In genomic region chr3:18740631-18741583, GRCh38 we compare ENCODE assay signal across 8 cellular contexts.
DNase-seq lines count a peak whose midpoint lies in the region; ATAC-seq and TF ChIP-seq lines count a peak whose summit lies in the region.

No MANE protein-coding gene starts in this region.

- no peaks in the 10 kb centered on the region for H3K9me3 ChIP-seq in CD8-positive, alpha-beta T cell (ENCODE audit: low read length)

- peak; percentile 74 for ATAC-seq in CD8-positive, alpha-beta T cell
- peak; percentile 86 for ATAC-seq in GM21423 (IDR thresholded peaks at IDR 0.05; ENCODE audit: unreplicated experiment)
- no peak for ATAC-seq in omental fat pad (ENCODE audit: low FRiP score)

- peak overlapping the region; percentile 68 for H3K27ac ChIP-seq in CD8-positive, alpha-beta T cell (ENCODE audit: low read depth, low read length)
- H3K27ac ChIP-seq in KMS-11, result no peak overlapping the region

- no peaks in the 10 kb centered on the region for H3K27me3 Mint-ChIP-seq in CD8-positive, alpha-beta T cell (ENCODE audit: low read depth)
- H3K27me3 Mint-ChIP-seq in activated T-helper 1 cell treated with anti-CD3 and anti-CD28 coated beads, Interleukin-12 subunit alpha, Interleukin-12 subunit beta, Interleukin-2, Interleukin-4 antibody, amounts not matched to agents 30 ng/mL and 10 ng/mL and 1 ng/mL, durations not matched to agents 14 hours and 24 hours and 36 hours (ENCODE audit: insufficient read depth), result no peaks in the 10 kb centered on the region
- no peaks in the 10 kb centered on the region for H3K27me3 Mint-ChIP-seq in chondrocyte (ENCODE audit: low read depth)

- intact Hi-C loops in CD8-positive, alpha-beta T cell (cut with DNase I, micrococcal nuclease), result loop anchor here (1.0 to 10.0 kb wide), 7 partner anchors 11 to 1836 kb away; partner anchors contain the start of gene TBC1D5 (in 1 of the 2)
- intact Hi-C loops in activated T-helper 1 cell treated with anti-CD3 and anti-CD28 coated beads, Interleukin-12 subunit alpha, Interleukin-12 subunit beta, Interleukin-2, Interleukin-4 antibody, amounts not matched to agents 30 ng/mL and 10 ng/mL and 1 ng/mL, durations not matched to agents 14 hours and 24 hours and 36 hours (cut with micrococcal nuclease), result loop anchor here (1.0 to 10.0 kb wide), 10 partner anchors 17 to 1444 kb away; partner anchors contain the start of genes EFHB and SGO1

- no peaks in the 10 kb centered on the region for H3K36me3 Mint-ChIP-seq in CD8-positive, alpha-beta T cell
- peaks cover 6% of the 10 kb centered on the region for H3K36me3 Mint-ChIP-seq in activated T-helper 1 cell treated with anti-CD3 and anti-CD28 coated beads, Interleukin-12 subunit alpha, Interleukin-12 subunit beta, Interleukin-2, Interleukin-4 antibody, amounts not matched to agents 30 ng/mL and 10 ng/mL and 1 ng/mL, durations not matched to agents 14 hours and 24 hours and 36 hours (ENCODE audit: low read depth)
- H3K36me3 Mint-ChIP-seq in chondrocyte (ENCODE audit: low read depth), result no peaks in the 10 kb centered on the region

- POLR2A ChIA-PET in CD8-positive, alpha-beta T cell (lab: Charles Lee), result interaction anchor here (0.9 to 1.7 kb wide), 5 partner anchors 15 to 318 kb away, joined by 3 to 7 read pairs (median 5); no protein-coding TSS in a partner anchor

- peak overlapping the region; percentile 31 for H3K4me3 ChIP-seq in CD8-positive, alpha-beta T cell (ENCODE audit: low read depth, low read length)
- no peak overlapping the region for H3K4me3 ChIP-seq in KMS-11 (IDR thresholded peaks at IDR 0.05; ENCODE audit: insufficient read depth, low read depth, low read length)

- H3K79me2 ChIP-seq in KMS-11 (ENCODE audit: insufficient read depth, low read depth), result no peaks in the 10 kb centered on the region

- H3K9ac ChIP-seq in KMS-11, result no peak overlapping the region

- peak overlapping the region; percentile 94 for H3K27ac Mint-ChIP-seq in CD8-positive, alpha-beta T cell
- H3K27ac Mint-ChIP-seq in activated T-helper 1 cell treated with anti-CD3 and anti-CD28 coated beads, Interleukin-12 subunit alpha, Interleukin-12 subunit beta, Interleukin-2, Interleukin-4 antibody, amounts not matched to agents 30 ng/mL and 10 ng/mL and 1 ng/mL, durations not matched to agents 14 hours and 24 hours and 36 hours, result peak overlapping the region; percentile 90
- no peak overlapping the region for H3K27ac Mint-ChIP-seq in chondrocyte (ENCODE audit: unreplicated experiment)

- peak; percentile 24 to 68 (median 49) for DNase-seq in CD8-positive, alpha-beta T cell
- peak; percentile 62 for DNase-seq in activated T-helper 1 cell treated with anti-CD3 and anti-CD28 coated beads, Interleukin-12 subunit alpha, Interleukin-12 subunit beta, Interleukin-2, Interleukin-4 antibody, amounts not matched to agents 30 ng/mL and 10 ng/mL and 1 ng/mL, durations not matched to agents 14 hours and 24 hours and 36 hours (ENCODE audit: low spot score)
- DNase-seq in stimulated activated CD4-positive, alpha-beta T cell treated with anti-CD3 and anti-CD28 coated beads, Interleukin-4, amount 100 ng/mL, for 24 hours, result peak; percentile 76
- DNase-seq in omental fat pad (ENCODE audit: low spot score) (no peak), chondrocyte (ENCODE audit: low spot score) (no peak), glomerular visceral epithelial cell (ENCODE audit: extremely low spot score) (no peak)

- no peak overlapping the region for H2AFZ ChIP-seq in KMS-11 (ENCODE audit: low read depth)

- TF ChIP-seq CTCF in CD8-positive, alpha-beta T cell (IDR thresholded peaks at IDR 0.05), result no peak
- TF ChIP-seq CTCF in KMS-11 (conservative IDR thresholded peaks at IDR 0.05; ENCODE audit: low read depth, low read length) (no peak), omental fat pad (IDR thresholded peaks at IDR 0.05) (no peak), chondrocyte (IDR thresholded peaks at IDR 0.05) (no peak)

- H3K4me3 Mint-ChIP-seq in CD8-positive, alpha-beta T cell, result peak overlapping the region; percentile 79
- H3K4me3 Mint-ChIP-seq in activated T-helper 1 cell treated with anti-CD3 and anti-CD28 coated beads, Interleukin-12 subunit alpha, Interleukin-12 subunit beta, Interleukin-2, Interleukin-4 antibody, amounts not matched to agents 30 ng/mL and 10 ng/mL and 1 ng/mL, durations not matched to agents 14 hours and 24 hours and 36 hours, result peak overlapping the region; percentile 50
- no peak overlapping the region for H3K4me3 Mint-ChIP-seq in chondrocyte (ENCODE audit: unreplicated experiment)

- H3K9me3 Mint-ChIP-seq in CD8-positive, alpha-beta T cell, result no peaks in the 10 kb centered on the region
- peaks cover 13% of the 10 kb centered on the region for H3K9me3 Mint-ChIP-seq in activated T-helper 1 cell treated with anti-CD3 and anti-CD28 coated beads, Interleukin-12 subunit alpha, Interleukin-12 subunit beta, Interleukin-2, Interleukin-4 antibody, amounts not matched to agents 30 ng/mL and 10 ng/mL and 1 ng/mL, durations not matched to agents 14 hours and 24 hours and 36 hours
- no peaks in the 10 kb centered on the region for H3K9me3 Mint-ChIP-seq in chondrocyte (ENCODE audit: low read depth)

- CTCF ChIA-PET in CD8-positive, alpha-beta T cell (lab: Charles Lee), result interaction anchor here (1.1 kb wide), 1 partner anchor 11 kb away, joined by 3 read pairs; no protein-coding TSS in a partner anchor

- no peaks in the 10 kb centered on the region; the same call in 1 of the 2 replicates for H4K20me1 ChIP-seq in KMS-11 (ENCODE audit: insufficient read depth)

- H3K36me3 ChIP-seq in CD8-positive, alpha-beta T cell (ENCODE audit: insufficient read depth, low read length), result no peaks in the 10 kb centered on the region
- H3K36me3 ChIP-seq in KMS-11 (ENCODE audit: insufficient read depth), result no peaks in the 10 kb centered on the region

- peaks cover 84% of the 10 kb centered on the region for H3K4me1 Mint-ChIP-seq in CD8-positive, alpha-beta T cell (ENCODE audit: low read depth)
- peaks cover 92% of the 10 kb centered on the region for H3K4me1 Mint-ChIP-seq in activated T-helper 1 cell treated with anti-CD3 and anti-CD28 coated beads, Interleukin-12 subunit alpha, Interleukin-12 subunit beta, Interleukin-2, Interleukin-4 antibody, amounts not matched to agents 30 ng/mL and 10 ng/mL and 1 ng/mL, durations not matched to agents 14 hours and 24 hours and 36 hours (ENCODE audit: low read depth)
- H3K4me1 Mint-ChIP-seq in chondrocyte (ENCODE audit: low read depth), result no peaks in the 10 kb centered on the region

- H3K4me2 ChIP-seq in KMS-11, result peak overlapping the region; percentile 56

- no peaks in the 10 kb centered on the region for H3K27me3 ChIP-seq in CD8-positive, alpha-beta T cell (ENCODE audit: insufficient read depth, low read length)
- H3K27me3 ChIP-seq in KMS-11 (ENCODE audit: insufficient read depth, low read depth), result no peaks in the 10 kb centered on the region; the same call in 1 of the 2 replicates

- H3K4me1 ChIP-seq in CD8-positive, alpha-beta T cell (ENCODE audit: insufficient read depth, low read length), result peaks cover 72% of the 10 kb centered on the region
- H3K4me1 ChIP-seq in KMS-11 (ENCODE audit: low read depth, poor library complexity, severe bottlenecking), result peaks cover 25% of the 10 kb centered on the region

Comparison
In these comparisons a context has a peak if more than half of its experiments do, and no peak if none do; other contexts are left out.
1. DNase-seq: peak in CD8-positive, alpha-beta T cell (7 of 7), activated T-helper 1 cell treated with anti-CD3 and anti-CD28 coated beads, Interleukin-12 subunit alpha, Interleukin-12 subunit beta, Interleukin-2, Interleukin-4 antibody, amounts not matched to agents 30 ng/mL and 10 ng/mL and 1 ng/mL, durations not matched to agents 14 hours and 24 hours and 36 hours (single experiment) and stimulated activated CD4-positive, alpha-beta T cell treated with anti-CD3 and anti-CD28 coated beads, Interleukin-4, amount 100 ng/mL, for 24 hours (single experiment); none in omental fat pad (single experiment), chondrocyte (single experiment) and glomerular visceral epithelial cell (single experiment).